Comparison of ENCODE assay signal across 8 cellular contexts in genomic region chr20:21235713-21236445, GRCh38.
DNase-seq lines count a peak whose midpoint lies in the region; ATAC-seq, FAIRE-seq and TF ChIP-seq lines count a peak whose summit lies in the region.

No MANE protein-coding gene starts in this region.

- H3K4me1 ChIP-seq in HCT116 (ENCODE audit: control insufficient read depth in 1 of 2, insufficient read depth in 2 of 2, low read length in 2 of 2) = peaks cover 0 to 6% of the 10 kb centered on the region in 2 experiments; a peak in 1 of 4 replicates
- H3K4me1 ChIP-seq in breast epithelium = no peaks in the 10 kb centered on the region

- POLR2A ChIA-PET in HCT116 (lab: Charles Lee) = no interaction called here

- H3K4me2 ChIP-seq in HCT116 (ENCODE audit: low read length) = no peak overlapping the region; the same call in 1 of the 2 replicates

- RAD21 ChIA-PET in HCT116 (lab: Charles Lee; ENCODE audit: low non-redundant PET in 1 of 2, low total read pairs in 2 of 2, uncharacterized antibody in 2 of 2, unreplicated experiment in 2 of 2) = interaction anchor here (0.6 to 2.4 kb wide), 6 partner anchors 67 to 294 kb away, joined by 3 to 13 read pairs (median 4); partner anchors contain the start of gene XRN2 (in 1 of the 2)

- H3K9me2 ChIP-seq in HCT116 (ENCODE audit: insufficient read depth) = no peaks in the 10 kb centered on the region

- in situ Hi-C loops in Caki2 (cut with HindIII; ENCODE audit: low pct_unique_long_range_greater_than_20kb, low sequenced_read_pairs) = no loop called here

- no peak overlapping the region for H3K27ac ChIP-seq in HCT116 (ENCODE audit: low read depth, low read length)
- no peak overlapping the region for H3K27ac ChIP-seq in WERI-Rb-1
- no peak overlapping the region for H3K27ac ChIP-seq in breast epithelium

- H3K36me3 ChIP-seq in HCT116 (ENCODE audit: control insufficient read depth in 1 of 2, insufficient read depth in 2 of 2, low read length in 2 of 2) = no peaks in the 10 kb centered on the region
- no peaks in the 10 kb centered on the region for H3K36me3 ChIP-seq in WERI-Rb-1
- H3K36me3 ChIP-seq in breast epithelium = no peaks in the 10 kb centered on the region

- no peak for TF ChIP-seq POLR2A in HCT116 (IDR thresholded peaks at IDR 0.05; ENCODE audit: borderline replicate concordance, extremely low read depth, insufficient read depth, insufficient read length)
- no peak for TF ChIP-seq POLR2A in breast epithelium (IDR thresholded peaks at IDR 0.05)

- H3K4me3 ChIP-seq in HCT116 (replicated peaks in 1 of 2; ENCODE audit: low read depth in 1 of 2, low read length in 2 of 2) (no peak overlapping the region), WERI-Rb-1 (ENCODE audit: low read depth, low read length) (no peak overlapping the region), breast epithelium (no peak overlapping the region)

- ATAC-seq in HCT116 = peak; percentile 92
- no peak for ATAC-seq in HG03045 (IDR thresholded peaks at IDR 0.05; ENCODE audit: unreplicated experiment)

- peak; percentile 66 for TF ChIP-seq RAD21 in HCT116 (IDR thresholded peaks at IDR 0.05; ENCODE audit: low read depth)

- CTCF ChIA-PET in HCT116 (lab: Charles Lee) = interaction anchor here (0.6 to 5.3 kb wide), 22 partner anchors 11 to 403 kb away, joined by 3 to 105 read pairs (median 4); partner anchors contain the start of gene XRN2

- TF ChIP-seq CTCF in HCT116 (IDR thresholded peaks at IDR 0.05 in 2 of 3, conservative IDR thresholded peaks at IDR 0.05 in 1 of 3; ENCODE audit: borderline replicate concordance in 1 of 3, insufficient read depth in 1 of 3, low read depth in 2 of 3, low read length in 2 of 3) = peak; percentile 84 to 97 (median 91); a peak in 5 of 6 replicates
- TF ChIP-seq CTCF in WERI-Rb-1 (IDR thresholded peaks at IDR 0.05; ENCODE audit: low read depth, low read length) = peak; percentile 95
- peak; percentile 28 to 72 (median 60) for TF ChIP-seq CTCF in breast epithelium (IDR thresholded peaks at IDR 0.05)

- no peak overlapping the region for H3K9ac ChIP-seq in HCT116 (ENCODE audit: low read length)

- H4K20me1 ChIP-seq in HCT116 (ENCODE audit: insufficient read depth) = no peaks in the 10 kb centered on the region

- DNase-seq in Caki2 (ENCODE audit: low read depth) (peak; percentile 60), HCT116 (ENCODE audit: low read depth, low spot score) (peak; percentile 51), NCI-H2196 treated with DMSO at 0.1 percent for 48 hours (lab: John Stamatoyannopoulos, UW; ENCODE audit: unreplicated experiment) (peak; percentile 65), WERI-Rb-1 (peak; percentile 44), breast epithelium (ENCODE audit: low spot score in 2 of 2) (peak; percentile 55 to 75)
- DNase-seq in stimulated activated CD4-positive, alpha-beta T cell treated with anti-CD3 and anti-CD28 coated beads, Interleukin-1b, Interleukin-23, amount 100 ng/mL, for 1 hour (ENCODE audit: low read depth in 2 of 2) = peak; percentile 22 to 37

- peak; percentile 97 for FAIRE-seq in islet of Langerhans (lab: Jason Lieb, UNC)

- intact Hi-C loops in HCT116 (cut with micrococcal nuclease) = loop anchor here (1.0 to 5.0 kb wide), 6 partner anchors 254 to 399 kb away; no protein-coding TSS in a partner anchor
- intact Hi-C loops in breast epithelium (cut with DNase I; ENCODE audit: low total_unique reads) = no loop called here

- BruUV-seq in HCT116 (replicated peaks; lab: Mats Ljungman, UMichigan) = no TSS peak

- no peaks in the 10 kb centered on the region for H3K79me2 ChIP-seq in HCT116 (ENCODE audit: insufficient read depth, low read length)

- H3K9me3 ChIP-seq in HCT116 (ENCODE audit: control insufficient read depth in 1 of 2, insufficient read depth in 1 of 2, low read depth in 1 of 2, low read length in 2 of 2) = no peaks in the 10 kb centered on the region
- no peaks in the 10 kb centered on the region for H3K9me3 ChIP-seq in WERI-Rb-1 (ENCODE audit: severe bottlenecking)
- H3K9me3 ChIP-seq in breast epithelium = no peaks in the 10 kb centered on the region

- H3K27me3 ChIP-seq in HCT116 (ENCODE audit: insufficient read depth, low read length) = no peaks in the 10 kb centered on the region
- no peaks in the 10 kb centered on the region for H3K27me3 ChIP-seq in WERI-Rb-1 (ENCODE audit: insufficient read depth, low read depth, severe bottlenecking)
- H3K27me3 ChIP-seq in breast epithelium = no peaks in the 10 kb centered on the region

- no peak overlapping the region for H2AFZ ChIP-seq in HCT116 (ENCODE audit: low read depth, low read length, poor library complexity, severe bottlenecking)

TF ChIP-seq in HCT116, 20 proteins besides CTCF, POLR2A, EP300 and RAD21:
- TF ChIP-seq EZH2 (IDR thresholded peaks at IDR 0.05) (no peak), EZH2phosphoT487 (IDR thresholded peaks at IDR 0.05; ENCODE audit: borderline replicate concordance) (no peak), CEBPB (IDR thresholded peaks at IDR 0.05; ENCODE audit: low read depth) (no peak), SIN3A (IDR thresholded peaks at IDR 0.05; ENCODE audit: low read depth) (no peak), ZFX (IDR thresholded peaks at IDR 0.05) (no peak)
